Comparison of ENCODE assay signal across 8 cellular contexts in the genomic region with DNA sequence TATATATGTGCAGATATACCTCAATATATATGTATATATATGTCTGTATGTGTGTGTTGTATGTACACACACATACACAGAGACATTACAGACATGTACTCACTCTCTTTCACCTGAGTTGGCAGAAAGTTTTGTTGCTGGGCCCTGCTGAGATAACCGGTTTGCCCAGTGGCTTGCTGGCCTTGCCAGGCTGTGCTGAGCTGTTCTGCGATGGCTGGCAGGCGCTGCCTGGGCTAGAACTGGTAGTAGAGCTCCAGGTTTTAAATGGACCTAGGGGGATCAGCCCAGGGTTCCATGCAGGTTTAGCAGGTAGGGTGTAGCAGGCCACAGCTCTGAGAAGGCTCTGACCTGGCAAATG.
DNase-seq lines count a peak whose midpoint lies in the region; ATAC-seq and TF ChIP-seq lines count a peak whose summit lies in the region.

No MANE protein-coding gene starts in this region.

- no peak for DNase-seq in activated CD4-positive, alpha-beta T cell treated with anti-CD3 and anti-CD28 coated beads for 36 hours
- DNase-seq in activated CD4-positive, alpha-beta T cell treated with anti-CD3 and anti-CD28 coated beads, Interleukin-2, amount 50 U/mL, for 1 hour = no peak
- no peak for DNase-seq in activated naive CD8-positive, alpha-beta T cell treated with anti-CD3 and anti-CD28 coated beads for 36 hours
- DNase-seq in right lobe of liver (peak; percentile 51 to 81 (median 77)), thyroid gland (peak; percentile 82 to 89), NCI-H2107 (lab: John Stamatoyannopoulos, UW) (no peak), iPS-NIHi7 (ENCODE audit: extremely low spot score) (no peak), NCI-H2227 treated with DMSO at 0.1 percent for 48 hours (lab: John Stamatoyannopoulos, UW) (no peak)

- H3K27me3 ChIP-seq in right lobe of liver (no peaks in the 10 kb centered on the region), thyroid gland (no peaks in the 10 kb centered on the region)

- H3K4me3 ChIP-seq in right lobe of liver (no peak overlapping the region), thyroid gland (replicated peaks in 1 of 3) (no peak overlapping the region)

- TF ChIP-seq POLR2A in right lobe of liver (IDR thresholded peaks at IDR 0.05) = no peak
- no peak for TF ChIP-seq POLR2A in thyroid gland (IDR thresholded peaks at IDR 0.05)

- peak overlapping the region; percentile 42 for H3K4me3 Mint-ChIP-seq in activated CD4-positive, alpha-beta T cell treated with anti-CD3 and anti-CD28 coated beads for 36 hours
- H3K4me3 Mint-ChIP-seq in activated naive CD8-positive, alpha-beta T cell treated with anti-CD3 and anti-CD28 coated beads for 36 hours = peak overlapping the region; percentile 62

- ATAC-seq in activated CD4-positive, alpha-beta T cell treated with anti-CD3 and anti-CD28 coated beads for 36 hours = peak; percentile 20
- peak; percentile 15 to 50 (median 37) for ATAC-seq in right lobe of liver

- peak overlapping the region; percentile 86 for H3K27ac Mint-ChIP-seq in activated CD4-positive, alpha-beta T cell treated with anti-CD3 and anti-CD28 coated beads for 36 hours
- H3K27ac Mint-ChIP-seq in activated naive CD8-positive, alpha-beta T cell treated with anti-CD3 and anti-CD28 coated beads for 36 hours = peak overlapping the region; percentile 93

- intact Hi-C loops in activated CD4-positive, alpha-beta T cell treated with anti-CD3 and anti-CD28 coated beads for 36 hours (cut with DNase I, micrococcal nuclease) = loop anchor here (1.0 to 5.0 kb wide), 3 partner anchors 15 to 257 kb away; no protein-coding TSS in a partner anchor
- intact Hi-C loops in right lobe of liver (cut with DNase I) = no loop called here
- intact Hi-C loops in thyroid gland (cut with DNase I) = no loop called here

- no peak for TF ChIP-seq CTCF in right lobe of liver (IDR thresholded peaks at IDR 0.05)
- no peak for TF ChIP-seq CTCF in thyroid gland (IDR thresholded peaks at IDR 0.05)

- H3K4me1 ChIP-seq in right lobe of liver (peaks cover 0 to 56% (median 23%) of the 10 kb centered on the region in 4 donors), thyroid gland (peaks cover 24 to 54% of the 10 kb centered on the region in 2 donors)

- POLR2A ChIA-PET in activated CD4-positive, alpha-beta T cell treated with anti-CD3 and anti-CD28 coated beads for 36 hours (lab: Charles Lee) = interaction anchor here (1.9 kb wide), 1 partner anchor 15 kb away, joined by 9 read pairs; no protein-coding TSS in a partner anchor

- WGBS in right lobe of liver (ENCODE audit: insufficient coverage, low coverage, low lambda C conversion rate, missing lambda C conversion rate) = 38% methylated on average over 2 of the region's 3 CpGs
- 38 to 43% methylated on average over 2 to 3 of the region's 3 CpGs for WGBS in thyroid gland, 2 donors

- no peaks in the 10 kb centered on the region for H3K9me3 ChIP-seq in right lobe of liver
- H3K9me3 ChIP-seq in thyroid gland = no peaks in the 10 kb centered on the region

- H3K36me3 Mint-ChIP-seq in activated CD4-positive, alpha-beta T cell treated with anti-CD3 and anti-CD28 coated beads for 36 hours (ENCODE audit: low read depth) = no peaks in the 10 kb centered on the region
- H3K36me3 Mint-ChIP-seq in activated naive CD8-positive, alpha-beta T cell treated with anti-CD3 and anti-CD28 coated beads for 36 hours = no peaks in the 10 kb centered on the region

- CTCF ChIA-PET in activated CD4-positive, alpha-beta T cell treated with anti-CD3 and anti-CD28 coated beads for 36 hours (lab: Charles Lee) = interaction anchor here (0.9 to 2.2 kb wide), 4 partner anchors 10 to 75 kb away, joined by 3 to 8 read pairs (median 4); no protein-coding TSS in a partner anchor

- H3K27me3 Mint-ChIP-seq in activated CD4-positive, alpha-beta T cell treated with anti-CD3 and anti-CD28 coated beads for 36 hours = no peaks in the 10 kb centered on the region
- H3K27me3 Mint-ChIP-seq in activated naive CD8-positive, alpha-beta T cell treated with anti-CD3 and anti-CD28 coated beads for 36 hours = no peaks in the 10 kb centered on the region

- H3K27ac ChIP-seq in right lobe of liver (peak overlapping the region; percentile 88 to 99 (median 98)), thyroid gland (peak overlapping the region; percentile 71 to 88 (median 71))

- no peaks in the 10 kb centered on the region for H3K9me3 Mint-ChIP-seq in activated CD4-positive, alpha-beta T cell treated with anti-CD3 and anti-CD28 coated beads for 36 hours (ENCODE audit: low read depth)
- no peaks in the 10 kb centered on the region for H3K9me3 Mint-ChIP-seq in activated naive CD8-positive, alpha-beta T cell treated with anti-CD3 and anti-CD28 coated beads for 36 hours

- H3K36me3 ChIP-seq in right lobe of liver (no peaks in the 10 kb centered on the region), thyroid gland (no peaks in the 10 kb centered on the region)

- peaks cover 25% of the 10 kb centered on the region for H3K4me1 Mint-ChIP-seq in activated CD4-positive, alpha-beta T cell treated with anti-CD3 and anti-CD28 coated beads for 36 hours
- peaks cover 25% of the 10 kb centered on the region for H3K4me1 Mint-ChIP-seq in activated naive CD8-positive, alpha-beta T cell treated with anti-CD3 and anti-CD28 coated beads for 36 hours

Comparison
In these comparisons a context has a peak if more than half of its experiments do, and no peak if none do; other contexts are left out.
1. DNase-seq: peak in right lobe of liver (3 of 3) and thyroid gland (2 of 2); none in activated CD4-positive, alpha-beta T cell treated with anti-CD3 and anti-CD28 coated beads for 36 hours (single experiment), activated CD4-positive, alpha-beta T cell treated with anti-CD3 and anti-CD28 coated beads, Interleukin-2, amount 50 U/mL, for 1 hour (single experiment), activated naive CD8-positive, alpha-beta T cell treated with anti-CD3 and anti-CD28 coated beads for 36 hours (single experiment), NCI-H2107 (single experiment), iPS-NIHi7 (single experiment) and NCI-H2227 treated with DMSO at 0.1 percent for 48 hours (single experiment).
2. intact Hi-C loops: an anchor here in activated CD4-positive, alpha-beta T cell treated with anti-CD3 and anti-CD28 coated beads for 36 hours (1.0 to 5.0 kb wide); none called in right lobe of liver and thyroid gland.